10 cellular contexts compared by ENCODE assay signal in the genomic region with DNA sequence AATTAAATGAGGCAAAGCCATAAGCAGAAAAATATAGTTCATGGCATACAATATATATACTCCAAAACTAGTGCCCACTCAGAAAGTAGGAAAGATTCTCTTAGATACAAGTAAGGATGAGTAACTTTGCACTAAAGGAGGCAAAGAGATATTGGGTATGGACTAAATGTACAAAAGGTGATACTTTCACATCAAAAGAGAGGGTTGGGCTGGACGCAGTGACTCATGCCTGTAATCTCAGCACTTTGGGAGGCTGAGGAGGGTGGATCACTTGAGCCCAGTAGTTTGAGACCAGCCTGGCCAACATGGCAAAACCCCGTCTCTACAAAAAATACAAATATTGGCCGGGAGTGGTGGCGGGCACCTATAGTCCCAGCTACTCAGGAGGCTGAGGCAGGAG. TPM values are rescaled to one million over a fixed set of nuclear protein-coding genes. Genes with fewer than 3 reads are reported as not detected.
A peak's percentile ranks its signal among the peaks of the same experiment; 100 is the strongest.
DNase-seq lines count a peak whose midpoint lies in the region; ATAC-seq, FAIRE-seq and TF ChIP-seq lines count a peak whose summit lies in the region.
"Had no signal": no experiment of that assay in that cellular context is flagged by ENCODE, and none has a peak within 500 bp of the region (broad histone marks: within the 10 kb centered on the region; RNA-seq: fewer than 3 reads in every experiment).

No MANE protein-coding gene starts in this region.

- peaks cover 61% of the 10 kb centered on the region for H3K36me3 Mint-ChIP-seq in activated CD4-positive, alpha-beta memory T cell treated with anti-CD3 and anti-CD28 coated beads for 36 hours

- WGBS in SK-N-SH (ENCODE audit: low lambda C conversion rate): 93% methylated on average over 4 of the region's 4 CpGs
- WGBS in hepatocyte (ENCODE audit: low lambda C conversion rate, missing lambda C conversion rate): 81% methylated on average over 4 of the region's 4 CpGs

- CTCF ChIA-PET in SK-N-SH (lab: Yijun Ruan, JAX): interaction anchor here (1.5 to 3.8 kb wide), 5 partner anchors 12 to 469 kb away, joined by 3 to 44 read pairs (median 13); no protein-coding TSS in a partner anchor
- CTCF ChIA-PET in activated CD4-positive, alpha-beta memory T cell treated with anti-CD3 and anti-CD28 coated beads for 36 hours (lab: Charles Lee): interaction anchor here (0.7 to 3.9 kb wide), 4 partner anchors 12 to 470 kb away, joined by 3 to 34 read pairs (median 19); a partner anchor contains a TSS

- H3K4me2 ChIP-seq in SK-N-SH (peak overlapping the region; percentile 44), hepatocyte (peak overlapping the region; percentile 16)

- H3K4me3 Mint-ChIP-seq in activated CD4-positive, alpha-beta memory T cell treated with anti-CD3 and anti-CD28 coated beads for 36 hours: no peak overlapping the region
- H3K4me3 Mint-ChIP-seq in stimulated activated naive CD8-positive, alpha-beta T cell treated with anti-CD3 and anti-CD28 coated beads, Interleukin-15, amount 100 ng/mL, for 72 hours: peak overlapping the region; percentile 23 to 28
- H3K4me3 Mint-ChIP-seq: dendritic cell treated with granulocyte-macrophage colony-stimulating factor and Interleukin-4, amounts not matched to agents 40 ng/mL and 50 ng/mL, for 4 days had no signal

- H4K20me1 ChIP-seq in SK-N-SH (ENCODE audit: insufficient read depth) (peaks cover 6% of the 10 kb centered on the region; the same call in 1 of the 2 replicates), hepatocyte (ENCODE audit: insufficient read depth, poor library complexity, severe bottlenecking) (peaks cover 28% of the 10 kb centered on the region)

- no peak for ATAC-seq in SK-N-SH treated with all-trans-retinoic acid at 6 μM for 48 hours
- peak; percentile 79 for ATAC-seq in stimulated activated naive CD8-positive, alpha-beta T cell treated with anti-CD3 and anti-CD28 coated beads, Interleukin-15, amount 100 ng/mL, for 72 hours

- H3K4me3 ChIP-seq in SK-N-SH (ENCODE audit: low read depth in 2 of 2, low read length in 1 of 2) (no peak overlapping the region), hepatocyte (no peak overlapping the region)

- H3K9me3 ChIP-seq in SK-N-SH (no peaks in the 10 kb centered on the region), hepatocyte (ENCODE audit: low read depth) (no peaks in the 10 kb centered on the region)

- H3K9me3 Mint-ChIP-seq in activated CD4-positive, alpha-beta memory T cell treated with anti-CD3 and anti-CD28 coated beads for 36 hours: no peaks in the 10 kb centered on the region
- H3K9me3 Mint-ChIP-seq in stimulated activated naive CD8-positive, alpha-beta T cell treated with anti-CD3 and anti-CD28 coated beads, Interleukin-15, amount 100 ng/mL, for 72 hours: peaks cover 5 to 7% of the 10 kb centered on the region in 2 donors
- H3K9me3 Mint-ChIP-seq: dendritic cell treated with granulocyte-macrophage colony-stimulating factor and Interleukin-4, amounts not matched to agents 40 ng/mL and 50 ng/mL, for 4 days had no signal

- H3K4me1 ChIP-seq in SK-N-SH (ENCODE audit: control insufficient read depth in 1 of 2, insufficient read depth in 2 of 2, low read depth in 1 of 2, low read length in 1 of 2) (peaks cover 29 to 39% of the 10 kb centered on the region in 2 experiments), hepatocyte (ENCODE audit: insufficient read depth) (peaks cover 23% of the 10 kb centered on the region)

- no peak for FAIRE-seq in urothelium cell line (lab: Jason Lieb, UNC)

- peak overlapping the region; percentile 80 for H3K27ac Mint-ChIP-seq in activated CD4-positive, alpha-beta memory T cell treated with anti-CD3 and anti-CD28 coated beads for 36 hours
- H3K27ac Mint-ChIP-seq in stimulated activated naive CD8-positive, alpha-beta T cell treated with anti-CD3 and anti-CD28 coated beads, Interleukin-15, amount 100 ng/mL, for 72 hours: no peak overlapping the region
- H3K27ac Mint-ChIP-seq: dendritic cell treated with granulocyte-macrophage colony-stimulating factor and Interleukin-4, amounts not matched to agents 40 ng/mL and 50 ng/mL, for 4 days had no signal

- no peaks in the 10 kb centered on the region for H3K27me3 Mint-ChIP-seq in activated CD4-positive, alpha-beta memory T cell treated with anti-CD3 and anti-CD28 coated beads for 36 hours
- H3K27me3 Mint-ChIP-seq in stimulated activated naive CD8-positive, alpha-beta T cell treated with anti-CD3 and anti-CD28 coated beads, Interleukin-15, amount 100 ng/mL, for 72 hours: no peaks in the 10 kb centered on the region
- H3K27me3 Mint-ChIP-seq: dendritic cell treated with granulocyte-macrophage colony-stimulating factor and Interleukin-4, amounts not matched to agents 40 ng/mL and 50 ng/mL, for 4 days had no signal

- H3K9me2 ChIP-seq in SK-N-SH (no peaks in the 10 kb centered on the region), hepatocyte (replicated peaks; ENCODE audit: insufficient read depth) (no peaks in the 10 kb centered on the region)

- POLR2A ChIA-PET in SK-N-SH (lab: Yijun Ruan, JAX): no interaction called here
- POLR2A ChIA-PET in activated CD4-positive, alpha-beta memory T cell treated with anti-CD3 and anti-CD28 coated beads for 36 hours (lab: Charles Lee): interaction anchor here (0.7 to 1.3 kb wide), 3 partner anchors 273 to 296 kb away, joined by 3 to 4 read pairs (median 3); a partner anchor contains a TSS

- DNase-seq in SK-N-SH (no peak), hepatocyte (ENCODE audit: low spot score) (no peak), urothelium cell line (ENCODE audit: low spot score) (no peak), iPS-NIHi11 (ENCODE audit: low spot score) (no peak), NOMO-1 (lab: John Stamatoyannopoulos, UW; ENCODE audit: unreplicated experiment in 2 of 2) (no peak)
- peak; percentile 54 for DNase-seq in activated CD4-positive, alpha-beta memory T cell treated with anti-CD3 and anti-CD28 coated beads for 36 hours
- no peak for DNase-seq in stimulated activated naive CD8-positive, alpha-beta T cell treated with anti-CD3 and anti-CD28 coated beads, Interleukin-15, amount 100 ng/mL, for 72 hours
- DNase-seq: activated CD4-positive, alpha-beta T cell treated with anti-CD3 and anti-CD28 coated beads for 4 hours had no signal

- TF ChIP-seq RAD21 in SK-N-SH (IDR thresholded peaks at IDR 0.05; ENCODE audit: low read length): no peak

- H3K36me3 ChIP-seq in SK-N-SH (replicated peaks in 1 of 2; ENCODE audit: control insufficient read depth in 1 of 2, insufficient read depth in 2 of 2, low read length in 1 of 2): peaks cover 27 to 28% of the 10 kb centered on the region in 2 experiments
- no peaks in the 10 kb centered on the region for H3K36me3 ChIP-seq in hepatocyte (replicated peaks; ENCODE audit: insufficient read depth, low read depth)

- peaks cover 88% of the 10 kb centered on the region for H3K4me1 Mint-ChIP-seq in activated CD4-positive, alpha-beta memory T cell treated with anti-CD3 and anti-CD28 coated beads for 36 hours (ENCODE audit: low read depth)
- H3K4me1 Mint-ChIP-seq in stimulated activated naive CD8-positive, alpha-beta T cell treated with anti-CD3 and anti-CD28 coated beads, Interleukin-15, amount 100 ng/mL, for 72 hours: peaks cover 82% of the 10 kb centered on the region

- H3K9ac ChIP-seq in SK-N-SH: peak overlapping the region; percentile 8; the same call in 1 of the 2 replicates

- H3K27me3 ChIP-seq in SK-N-SH (ENCODE audit: insufficient read depth) (no peaks in the 10 kb centered on the region), hepatocyte (no peaks in the 10 kb centered on the region)

- H3K27ac ChIP-seq in SK-N-SH (ENCODE audit: low read depth in 2 of 2, low read length in 1 of 2) (peak overlapping the region; percentile 83 to 90), hepatocyte (peak overlapping the region; percentile 81)

- H3K79me2 ChIP-seq in SK-N-SH (ENCODE audit: insufficient read depth) (peaks cover 85% of the 10 kb centered on the region), hepatocyte (peaks cover 94% of the 10 kb centered on the region)

- TF ChIP-seq CTCF in SK-N-SH (IDR thresholded peaks at IDR 0.05): no peak
- no peak for TF ChIP-seq CTCF in hepatocyte (IDR thresholded peaks at IDR 0.05; ENCODE audit: poor library complexity)

- peaks cover 20% of the 10 kb centered on the region for H3F3A ChIP-seq in SK-N-SH (replicated peaks; ENCODE audit: insufficient read depth)

- TF ChIP-seq EP300 in SK-N-SH (IDR thresholded peaks at IDR 0.05; ENCODE audit: borderline replicate concordance in 1 of 2, low read depth in 1 of 2, low read length in 1 of 2): no peak

- H2AFZ ChIP-seq in SK-N-SH (ENCODE audit: low read depth) (no peak overlapping the region), hepatocyte (no peak overlapping the region)

- intact Hi-C loops in activated CD4-positive, alpha-beta memory T cell treated with anti-CD3 and anti-CD28 coated beads for 36 hours (cut with micrococcal nuclease): loop anchor here (2.0 kb wide), 1 partner anchor 141 kb away; a partner anchor contains a TSS

TF ChIP-seq in SK-N-SH, 30 proteins besides CTCF, POLR2A, EP300 and RAD21:
- TF ChIP-seq TEAD4 (IDR thresholded peaks at IDR 0.05; ENCODE audit: borderline replicate concordance, insufficient read depth): no peak

RNA-seq across cellular contexts. Expression of a gene that starts 6.7 kb away (rescaled TPM):
- polyA plus RNA-seq in SK-N-SH (2012; rRNA removed) (20.8 and 24.4 TPM in 2 replicates), hepatocyte (45.5 and 45.9 TPM in 2 replicates)
- polyA plus RNA-seq in SK-N-SH (2012; cell fraction: cytosol; rRNA removed): 30.2 and 40.0 TPM in 2 replicates
- polyA plus RNA-seq in SK-N-SH (2012; cell fraction: nucleus; rRNA removed): 12.9 and 26.6 TPM in 2 replicates
- total RNA-seq in activated CD4-positive, alpha-beta memory T cell treated with anti-CD3 and anti-CD28 coated beads for 36 hours: 10 to 100 TPM; 66.8 to 71.4 TPM
- total RNA-seq in hepatocyte: 55.6 and 56.3 TPM in 2 replicates

RNA-seq across cellular contexts. Expression of a gene that starts 6.7 kb away (rescaled TPM):
- 3.3 and 3.6 TPM in 2 replicates for polyA plus RNA-seq in SK-N-SH (2012; rRNA removed)
- polyA plus RNA-seq in SK-N-SH (2012; cell fraction: cytosol; rRNA removed): 4.3 and 4.8 TPM in 2 replicates
- 2.9 and 4.3 TPM in 2 replicates for polyA plus RNA-seq in SK-N-SH (2012; cell fraction: nucleus; rRNA removed)
- total RNA-seq in activated CD4-positive, alpha-beta memory T cell treated with anti-CD3 and anti-CD28 coated beads for 36 hours: 10 to 100 TPM; 28.1 to 31.5 TPM
- total RNA-seq in hepatocyte: 17.4 and 18.7 TPM in 2 replicates
- polyA plus RNA-seq in hepatocyte: 9.2 and 10.7 TPM in 2 replicates

RNA-seq across cellular contexts. Expression of a gene that starts 37.0 kb away (rescaled TPM):
- polyA plus RNA-seq in SK-N-SH (2012; rRNA removed) (8.5 and 13.7 TPM in 2 replicates), hepatocyte (5.4 and 5.5 TPM in 2 replicates)
- polyA plus RNA-seq in SK-N-SH (2012; cell fraction: cytosol; rRNA removed): 10.7 and 11.7 TPM in 2 replicates
- polyA plus RNA-seq in SK-N-SH (2012; cell fraction: nucleus; rRNA removed): 10.6 and 18.9 TPM in 2 replicates
- 1 to 10 TPM; 4.5 to 5.7 TPM for total RNA-seq in activated CD4-positive, alpha-beta memory T cell treated with anti-CD3 and anti-CD28 coated beads for 36 hours
- total RNA-seq in hepatocyte: 10.8 and 12.0 TPM in 2 replicates
